In the genomic region with DNA sequence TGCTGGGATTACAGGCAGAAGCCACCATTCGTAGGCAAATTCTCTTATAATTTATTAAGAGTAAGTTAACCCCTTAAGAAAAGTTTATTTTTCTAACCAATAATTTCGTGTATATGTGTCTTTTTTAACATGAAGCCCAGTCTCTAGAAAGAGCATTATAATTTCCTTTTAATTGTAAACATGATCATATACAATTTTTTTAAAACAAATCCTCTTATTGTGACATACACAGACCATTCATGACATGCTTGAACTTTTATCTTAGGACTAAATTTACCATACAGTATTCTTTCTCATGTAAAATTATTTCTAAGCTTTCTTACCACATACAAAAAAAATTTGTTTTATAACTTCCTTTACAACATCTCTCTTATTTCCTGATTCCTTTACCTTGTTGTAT, we compare ENCODE assay signal across 20 cellular contexts. TPM values are rescaled to one million over a fixed set of nuclear protein-coding genes. Genes with fewer than 3 reads are reported as not detected.
"Had no signal": no experiment of that assay in that cellular context is flagged by ENCODE, and none has a peak within 500 bp of the region (broad histone marks: within the 10 kb centered on the region; RNA-seq: fewer than 3 reads in every experiment).

No MANE protein-coding gene starts in this region.

- H3K36me3 ChIP-seq: cardiac muscle cell, left lung, sigmoid colon, suprapubic skin had no signal

- H3K27ac Mint-ChIP-seq: activated CD4-positive, alpha-beta memory T cell treated with anti-CD3 and anti-CD28 coated beads for 36 hours; activated CD4-positive, alpha-beta T cell treated with anti-CD3 and anti-CD28 coated beads for 36 hours; activated CD8-positive, alpha-beta memory T cell treated with anti-CD3 and anti-CD28 coated beads, Interleukin-2, amount 10 ng/mL, durations not matched to agents 7 days and 5 days; activated naive CD4-positive, alpha-beta T cell treated with anti-CD3 and anti-CD28 coated beads, Interleukin-2, amount 50 U/mL, for 72 hours; naive thymus-derived CD4-positive, alpha-beta T cell; stimulated activated naive CD8-positive, alpha-beta T cell treated with anti-CD3 and anti-CD28 coated beads, Interleukin-15, Interleukin-2, amounts not matched to agents 100 ng/mL and 50 ng/mL, for 24 hours had no signal

- H3K27ac ChIP-seq: cardiac muscle cell, dorsolateral prefrontal cortex, hepatocyte, left lung, pancreas, sigmoid colon, spleen, suprapubic skin had no signal

- H3K9me3 ChIP-seq: pancreas, suprapubic skin had no signal

- H3K4me2 ChIP-seq: hepatocyte had no signal

- H3K27me3 Mint-ChIP-seq: activated CD4-positive, alpha-beta memory T cell treated with anti-CD3 and anti-CD28 coated beads for 36 hours; activated CD4-positive, alpha-beta T cell treated with anti-CD3 and anti-CD28 coated beads for 36 hours; activated CD8-positive, alpha-beta memory T cell treated with anti-CD3 and anti-CD28 coated beads, Interleukin-2, amount 10 ng/mL, durations not matched to agents 7 days and 5 days; naive thymus-derived CD4-positive, alpha-beta T cell; stimulated activated naive CD8-positive, alpha-beta T cell treated with anti-CD3 and anti-CD28 coated beads, Interleukin-15, Interleukin-2, amounts not matched to agents 100 ng/mL and 50 ng/mL, for 24 hours had no signal

- H3K4me3 ChIP-seq: cardiac muscle cell, dorsolateral prefrontal cortex, hepatocyte, left lung, mucosa of descending colon, pancreas, sigmoid colon, spleen, suprapubic skin had no signal

- ATAC-seq: activated CD4-positive, alpha-beta T cell treated with anti-CD3 and anti-CD28 coated beads for 36 hours; activated CD8-positive, alpha-beta memory T cell treated with anti-CD3 and anti-CD28 coated beads, Interleukin-2, amount 10 ng/mL, durations not matched to agents 7 days and 5 days; activated naive CD4-positive, alpha-beta T cell treated with anti-CD3 and anti-CD28 coated beads, Interleukin-2, amount 50 U/mL, for 72 hours; activated T-cell treated with anti-CD3 and anti-CD28 coated beads, Interleukin-2, amount 50 U/mL, for 4 hours; left lung; mucosa of descending colon; naive thymus-derived CD4-positive, alpha-beta T cell; pancreas had no signal

- DNase-seq: activated CD4-positive, alpha-beta memory T cell treated with anti-CD3 and anti-CD28 coated beads for 36 hours; activated CD4-positive, alpha-beta T cell treated with anti-CD3 and anti-CD28 coated beads for 36 hours; activated CD8-positive, alpha-beta memory T cell treated with anti-CD3 and anti-CD28 coated beads, Interleukin-2, amount 10 ng/mL, durations not matched to agents 7 days and 5 days; activated effector memory CD4-positive, alpha-beta T cell treated with anti-CD3 and anti-CD28 coated beads, Interleukin-2, amount 50 U/mL, for 16 hours; activated T-cell treated with anti-CD3 and anti-CD28 coated beads, Interleukin-2, amount 50 U/mL, for 4 hours; dorsolateral prefrontal cortex; left lung; mammary epithelial cell; mucosa of descending colon; naive thymus-derived CD4-positive, alpha-beta T cell; pancreas; sigmoid colon; spleen; trophoblast cell had no signal

- H2AFZ ChIP-seq: hepatocyte had no signal

- H3K4me3 Mint-ChIP-seq: activated CD4-positive, alpha-beta memory T cell treated with anti-CD3 and anti-CD28 coated beads for 36 hours; activated CD4-positive, alpha-beta T cell treated with anti-CD3 and anti-CD28 coated beads for 36 hours; activated CD8-positive, alpha-beta memory T cell treated with anti-CD3 and anti-CD28 coated beads, Interleukin-2, amount 10 ng/mL, durations not matched to agents 7 days and 5 days; activated T-cell treated with anti-CD3 and anti-CD28 coated beads, Interleukin-2, amount 50 U/mL, for 4 hours; naive thymus-derived CD4-positive, alpha-beta T cell; stimulated activated naive CD8-positive, alpha-beta T cell treated with anti-CD3 and anti-CD28 coated beads, Interleukin-15, Interleukin-2, amounts not matched to agents 100 ng/mL and 50 ng/mL, for 24 hours had no signal

- FAIRE-seq: keratinocyte, pancreas had no signal

- H3K27me3 ChIP-seq: cardiac muscle cell, dorsolateral prefrontal cortex, hepatocyte, left lung, pancreas, sigmoid colon, spleen, suprapubic skin had no signal

RNA-seq across cellular contexts. Expression of gene KIAA0319, which starts 27.6 kb away (rescaled TPM):
- total RNA-seq: mammary epithelial cell had no signal
